ENCODE assay signal across 14 cellular contexts in genomic region chr9:33459115-33459514, GRCh38. TPM values are rescaled to one million over a fixed set of nuclear protein-coding genes. Genes with fewer than 3 reads are reported as not detected.
A peak's percentile ranks its signal among the peaks of the same experiment; 100 is the strongest.
DNase-seq lines count a peak whose midpoint lies in the region; ATAC-seq, FAIRE-seq and TF ChIP-seq lines count a peak whose summit lies in the region.
"Had no signal": no experiment of that assay in that cellular context is flagged by ENCODE, and none has a peak within 500 bp of the region (broad histone marks: within the 10 kb centered on the region; RNA-seq: fewer than 3 reads in every experiment).

No MANE protein-coding gene starts in this region.

- H3K27me3 ChIP-seq in OCI-LY1 (ENCODE audit: insufficient read depth, low read length): no peaks in the 10 kb centered on the region
- H3K27me3 ChIP-seq in upper lobe of right lung: no peaks in the 10 kb centered on the region

- H3K79me2 ChIP-seq in OCI-LY1 (ENCODE audit: insufficient read depth, low read length): no peaks in the 10 kb centered on the region
- H3K79me2 ChIP-seq: parathyroid adenoma had no signal

- no peaks in the 10 kb centered on the region for H3K9me2 ChIP-seq in OCI-LY1 (ENCODE audit: low read depth, low read length)

- no peaks in the 10 kb centered on the region for H3F3A ChIP-seq in OCI-LY1 (ENCODE audit: insufficient read depth, low read length)

- DNase-seq in activated CD4-positive, alpha-beta T cell treated with anti-CD3 and anti-CD28 coated beads, Interleukin-2, amount 10 ng/mL, durations not matched to agents 7 days and 5 days: no peak
- DNase-seq in activated CD4-positive, alpha-beta T cell treated with anti-CD3 and anti-CD28 coated beads, Interleukin-2, amount 50 U/mL, for 48 hours: no peak
- DNase-seq in activated naive CD4-positive, alpha-beta T cell treated with anti-CD3 and anti-CD28 coated beads, Interleukin-2, amount 50 U/mL, for 72 hours (ENCODE audit: low spot score in 2 of 2): no peak
- no peak for DNase-seq in naive thymus-derived CD8-positive, alpha-beta T cell
- DNase-seq in HTR-8/SVneo (ENCODE audit: insufficient read length, low spot score): no peak
- no peak for DNase-seq in upper lobe of right lung
- no peak for DNase-seq in NCI-H748 (lab: John Stamatoyannopoulos, UW; ENCODE audit: unreplicated experiment)
- DNase-seq: caudate nucleus, foreskin melanocyte, GF-D8, NCI-H1417 treated with DMSO at 0.1 percent for 48 hours had no signal

- CTCF ChIA-PET in activated CD4-positive, alpha-beta T cell treated with anti-CD3 and anti-CD28 coated beads, Interleukin-2, amount 10 ng/mL, durations not matched to agents 7 days and 5 days (lab: Charles Lee): interaction anchor here (0.6 to 2.8 kb wide), 5 partner anchors 8 to 44 kb away, joined by 3 to 21 read pairs (median 3); partner anchors contain the start of gene AQP3

- peaks cover 47% of the 10 kb centered on the region for H3K4me1 Mint-ChIP-seq in activated CD4-positive, alpha-beta T cell treated with anti-CD3 and anti-CD28 coated beads, Interleukin-2, amount 10 ng/mL, durations not matched to agents 7 days and 5 days
- H3K4me1 Mint-ChIP-seq in naive thymus-derived CD8-positive, alpha-beta T cell: peaks cover 23 to 67% (median 49%) of the 10 kb centered on the region in 4 donors

- H3K4me2 ChIP-seq in OCI-LY1 (ENCODE audit: low read length): no peak overlapping the region

- H3K4me1 ChIP-seq in OCI-LY1 (ENCODE audit: insufficient read depth, low read length, severe bottlenecking): peaks cover 23% of the 10 kb centered on the region
- H3K4me1 ChIP-seq in upper lobe of right lung: no peaks in the 10 kb centered on the region
- H3K4me1 ChIP-seq: parathyroid adenoma had no signal

- TF ChIP-seq CTCF in OCI-LY1 (IDR thresholded peaks at IDR 0.05; ENCODE audit: low read length): no peak
- no peak for TF ChIP-seq CTCF in upper lobe of right lung (IDR thresholded peaks at IDR 0.05)

- no peak for ATAC-seq in activated naive CD4-positive, alpha-beta T cell treated with anti-CD3 and anti-CD28 coated beads, Interleukin-2, amount 50 U/mL, for 72 hours
- ATAC-seq in naive thymus-derived CD8-positive, alpha-beta T cell: peak; percentile 31 to 54
- no peak for ATAC-seq in upper lobe of right lung

- no peaks in the 10 kb centered on the region for H3K9me3 Mint-ChIP-seq in activated CD4-positive, alpha-beta T cell treated with anti-CD3 and anti-CD28 coated beads, Interleukin-2, amount 10 ng/mL, durations not matched to agents 7 days and 5 days
- no peaks in the 10 kb centered on the region for H3K9me3 Mint-ChIP-seq in activated naive CD4-positive, alpha-beta T cell treated with anti-CD3 and anti-CD28 coated beads, Interleukin-2, amount 50 U/mL, for 72 hours
- no peaks in the 10 kb centered on the region for H3K9me3 Mint-ChIP-seq in naive thymus-derived CD8-positive, alpha-beta T cell

- H3K27ac Mint-ChIP-seq in activated CD4-positive, alpha-beta T cell treated with anti-CD3 and anti-CD28 coated beads, Interleukin-2, amount 10 ng/mL, durations not matched to agents 7 days and 5 days: peak overlapping the region; percentile 82
- H3K27ac Mint-ChIP-seq in activated naive CD4-positive, alpha-beta T cell treated with anti-CD3 and anti-CD28 coated beads, Interleukin-2, amount 50 U/mL, for 72 hours: peak overlapping the region; percentile 85 to 98
- H3K27ac Mint-ChIP-seq in naive thymus-derived CD8-positive, alpha-beta T cell: peak overlapping the region; percentile 87 to 98 (median 94)

- H4K20me1 ChIP-seq in OCI-LY1 (ENCODE audit: insufficient read depth, low read length): no peaks in the 10 kb centered on the region

- H3K9ac ChIP-seq in OCI-LY1 (ENCODE audit: low read length): no peak overlapping the region
- H3K9ac ChIP-seq: parathyroid adenoma had no signal

- H3K9me3 ChIP-seq in OCI-LY1 (ENCODE audit: low read length) (no peaks in the 10 kb centered on the region), upper lobe of right lung (no peaks in the 10 kb centered on the region)

- H3K4me3 ChIP-seq in OCI-LY1 (ENCODE audit: low read depth, low read length, poor library complexity, severe bottlenecking): no peak overlapping the region
- no peak overlapping the region for H3K4me3 ChIP-seq in upper lobe of right lung

- peaks cover 20% of the 10 kb centered on the region for H3K36me3 Mint-ChIP-seq in activated CD4-positive, alpha-beta T cell treated with anti-CD3 and anti-CD28 coated beads, Interleukin-2, amount 10 ng/mL, durations not matched to agents 7 days and 5 days (ENCODE audit: low read depth)
- peaks cover 0 to 9% of the 10 kb centered on the region in 2 donors for H3K36me3 Mint-ChIP-seq in activated naive CD4-positive, alpha-beta T cell treated with anti-CD3 and anti-CD28 coated beads, Interleukin-2, amount 50 U/mL, for 72 hours
- peaks cover 0 to 26% (median 5%) of the 10 kb centered on the region in 3 donors for H3K36me3 Mint-ChIP-seq in naive thymus-derived CD8-positive, alpha-beta T cell

- FAIRE-seq in HTR-8/SVneo (lab: Jason Lieb, UNC): no peak
- FAIRE-seq: small intestine had no signal

- H2AFZ ChIP-seq in OCI-LY1 (ENCODE audit: low read length): no peak overlapping the region
- H2AFZ ChIP-seq: parathyroid adenoma had no signal

- POLR2A ChIA-PET in activated CD4-positive, alpha-beta T cell treated with anti-CD3 and anti-CD28 coated beads, Interleukin-2, amount 10 ng/mL, durations not matched to agents 7 days and 5 days (lab: Charles Lee): no interaction called here
- POLR2A ChIA-PET in naive thymus-derived CD8-positive, alpha-beta T cell (lab: Charles Lee): interaction anchor here (0.9 to 10.7 kb wide), 4 partner anchors 13 to 56 kb away, joined by 4 to 93 read pairs (median 33); partner anchors contain the start of genes AQP3 and NOL6

- H3K27me3 Mint-ChIP-seq in activated CD4-positive, alpha-beta T cell treated with anti-CD3 and anti-CD28 coated beads, Interleukin-2, amount 10 ng/mL, durations not matched to agents 7 days and 5 days: no peaks in the 10 kb centered on the region
- no peaks in the 10 kb centered on the region for H3K27me3 Mint-ChIP-seq in naive thymus-derived CD8-positive, alpha-beta T cell

- H3K27ac ChIP-seq in OCI-LY1 (ENCODE audit: low read depth, low read length, poor library complexity, severe bottlenecking): peak overlapping the region; percentile 10
- H3K27ac ChIP-seq in upper lobe of right lung: no peak overlapping the region
- H3K27ac ChIP-seq: parathyroid adenoma had no signal

- H3K36me3 ChIP-seq in OCI-LY1 (ENCODE audit: insufficient read depth, low read length) (peaks cover 41% of the 10 kb centered on the region), upper lobe of right lung (peaks cover 34% of the 10 kb centered on the region)

- intact Hi-C loops in upper lobe of right lung (cut with DNase I): no loop called here

- no peak overlapping the region for H3K4me3 Mint-ChIP-seq in activated CD4-positive, alpha-beta T cell treated with anti-CD3 and anti-CD28 coated beads, Interleukin-2, amount 10 ng/mL, durations not matched to agents 7 days and 5 days
- peak overlapping the region in 3 of 10 donors; percentile 57 to 86 (median 79) for H3K4me3 Mint-ChIP-seq in naive thymus-derived CD8-positive, alpha-beta T cell

RNA-seq across cellular contexts. Expression of gene AQP3, which starts 11.7 kb away (rescaled TPM):
- total RNA-seq in activated CD4-positive, alpha-beta T cell treated with anti-CD3 and anti-CD28 coated beads, Interleukin-2, amount 10 ng/mL, durations not matched to agents 7 days and 5 days: 100 to 1,000 TPM; 190 to 194 TPM
- total RNA-seq in activated naive CD4-positive, alpha-beta T cell treated with anti-CD3 and anti-CD28 coated beads, Interleukin-2, amount 50 U/mL, for 72 hours: 10 to 100 TPM in 1 of 2 donors, 1 to 10 TPM in 1; 3.8 to 36.8 TPM
- total RNA-seq in naive thymus-derived CD8-positive, alpha-beta T cell: 10 to 100 TPM; 71.6 to 72.8 TPM
- 100 to 1,000 TPM; 124 to 166 (median 145) TPM for polyA plus RNA-seq in naive thymus-derived CD8-positive, alpha-beta T cell
- total RNA-seq in upper lobe of right lung: 352 TPM

RNA-seq across cellular contexts. Expression of gene NOL6, which starts 14.6 kb away (rescaled TPM):
- total RNA-seq in activated CD4-positive, alpha-beta T cell treated with anti-CD3 and anti-CD28 coated beads, Interleukin-2, amount 10 ng/mL, durations not matched to agents 7 days and 5 days: 10 to 100 TPM; 36.2 to 37.7 TPM
- 10 to 100 TPM; 34.2 to 40.2 TPM for total RNA-seq in activated naive CD4-positive, alpha-beta T cell treated with anti-CD3 and anti-CD28 coated beads, Interleukin-2, amount 50 U/mL, for 72 hours
- total RNA-seq in naive thymus-derived CD8-positive, alpha-beta T cell: 10 to 100 TPM; 42.7 to 47.2 TPM
- polyA plus RNA-seq in naive thymus-derived CD8-positive, alpha-beta T cell: 10 to 100 TPM; 13.5 to 29.2 (median 19.3) TPM
- 36.4 TPM for total RNA-seq in upper lobe of right lung

RNA-seq across cellular contexts. Expression of gene AQP7, which starts 56.7 kb away (rescaled TPM):
- total RNA-seq in activated CD4-positive, alpha-beta T cell treated with anti-CD3 and anti-CD28 coated beads, Interleukin-2, amount 10 ng/mL, durations not matched to agents 7 days and 5 days: under 1 TPM; 0.23 to 0.35 TPM
- under 1 TPM in 1 of 2 donors, not detected in 1; 0.29 TPM for total RNA-seq in activated naive CD4-positive, alpha-beta T cell treated with anti-CD3 and anti-CD28 coated beads, Interleukin-2, amount 50 U/mL, for 72 hours
- under 1 TPM in 1 of 2 experiments, not detected in 1; 0.71 TPM for total RNA-seq in naive thymus-derived CD8-positive, alpha-beta T cell
- polyA plus RNA-seq in naive thymus-derived CD8-positive, alpha-beta T cell: under 1 TPM in 1 of 3 donors, not detected in 2; 0.17 TPM
- 2.4 TPM for total RNA-seq in upper lobe of right lung

Comparison
In these comparisons a context has a peak if more than half of its experiments do, and no peak if none do; other contexts are left out.
1. ATAC-seq: peak in naive thymus-derived CD8-positive, alpha-beta T cell (2 of 2); none in activated naive CD4-positive, alpha-beta T cell treated with anti-CD3 and anti-CD28 coated beads, Interleukin-2, amount 50 U/mL, for 72 hours (0 of 2) and upper lobe of right lung (single experiment).
2. Peak in every context shown above with its lines, with median percentiles within 50 percentile points of each other: H3K27ac Mint-ChIP-seq.